29 cellular contexts compared by ENCODE assay signal in genomic region chr4:13432453-13432852, GRCh38. TPM values are rescaled to one million over a fixed set of nuclear protein-coding genes. Genes with fewer than 3 reads are reported as not detected.
A peak's percentile ranks its signal among the peaks of the same experiment; 100 is the strongest.
DNase-seq lines count a peak whose midpoint lies in the region; ATAC-seq and TF ChIP-seq lines count a peak whose summit lies in the region.
"Had no signal": no experiment of that assay in that cellular context is flagged by ENCODE, and none has a peak within 500 bp of the region (broad histone marks: within the 10 kb centered on the region; RNA-seq: fewer than 3 reads in every experiment).

No MANE protein-coding gene starts in this region.

- H3K9me3 Mint-ChIP-seq in WTC11 (peaks cover 16% of the 10 kb centered on the region), progenitor cell of endocrine pancreas (ENCODE audit: low read depth) (peaks cover 32% of the 10 kb centered on the region)

- DNase-seq in EH (ENCODE audit: low read depth) (peak; percentile 24), WTC11 (ENCODE audit: low spot score) (no peak), foreskin melanocyte (peak; percentile 43), progenitor cell of endocrine pancreas (ENCODE audit: low spot score, unreplicated experiment) (no peak), thyroid gland (no peak), AG08395 (ENCODE audit: low spot score) (no peak)
- DNase-seq: activated CD4-positive, alpha-beta memory T cell treated with anti-CD3 and anti-CD28 coated beads for 36 hours; activated CD4-positive, alpha-beta T cell treated with anti-CD3 and anti-CD28 coated beads for 1 hour; activated CD8-positive, alpha-beta memory T cell treated with anti-CD3 and anti-CD28 coated beads, Interleukin-2, amount 50 U/mL, for 4 hours; activated naive CD4-positive, alpha-beta T cell treated with Interleukin-2 at 50 U/mL for 16 hours; BE2C; DMS153; lower lobe of right lung; NCI-H446; NCI-H774; pancreas; Peyer's patch; right cardiac atrium; SHP77; stimulated activated CD8-positive, alpha-beta memory T cell treated with anti-CD3 and anti-CD28 coated beads, Interleukin-4, amount 100 ng/mL, for 48 hours; uterus had no signal

- H3K27me3 Mint-ChIP-seq in WTC11 (ENCODE audit: low read depth) (no peaks in the 10 kb centered on the region), progenitor cell of endocrine pancreas (no peaks in the 10 kb centered on the region)
- H3K27me3 Mint-ChIP-seq: activated CD4-positive, alpha-beta memory T cell treated with anti-CD3 and anti-CD28 coated beads for 36 hours; stimulated activated naive CD8-positive, alpha-beta T cell treated with anti-CD3 and anti-CD28 coated beads, Interleukin-15, Interleukin-2, amounts not matched to agents 100 ng/mL and 50 ng/mL, for 24 hours had no signal

- POLR2A ChIA-PET in WTC11 (lab: Charles Lee), result no interaction called here

- H3K9me3 ChIP-seq in thyroid gland, result no peaks in the 10 kb centered on the region
- H3K9me3 ChIP-seq: BE2C, Peyer's patch, thoracic aorta had no signal

- no peak overlapping the region for H3K27ac ChIP-seq in thyroid gland
- H3K27ac ChIP-seq: breast epithelium, gastroesophageal sphincter, lower lobe of right lung, pancreas, Peyer's patch, thoracic aorta, uterus had no signal

- WGBS in thyroid gland, 2 donors, result 75 to 77% methylated on average over 1 of the region's 1 CpG

- no peaks in the 10 kb centered on the region for H3K27me3 ChIP-seq in thyroid gland
- H3K27me3 ChIP-seq: BE2C, breast epithelium, gastroesophageal sphincter, pancreas, Peyer's patch, uterus had no signal

- H3K4me3 Mint-ChIP-seq in WTC11 (no peak overlapping the region), progenitor cell of endocrine pancreas (ENCODE audit: low read depth) (no peak overlapping the region)
- H3K4me3 Mint-ChIP-seq: activated CD4-positive, alpha-beta memory T cell treated with anti-CD3 and anti-CD28 coated beads for 36 hours; nephron; stimulated activated naive CD8-positive, alpha-beta T cell treated with anti-CD3 and anti-CD28 coated beads, Interleukin-15, Interleukin-2, amounts not matched to agents 100 ng/mL and 50 ng/mL, for 24 hours had no signal

- peak overlapping the region; percentile 35 for H3K27ac Mint-ChIP-seq in WTC11
- peak overlapping the region; percentile 16 for H3K27ac Mint-ChIP-seq in progenitor cell of endocrine pancreas
- H3K27ac Mint-ChIP-seq: activated CD4-positive, alpha-beta memory T cell treated with anti-CD3 and anti-CD28 coated beads for 36 hours; nephron; stimulated activated naive CD8-positive, alpha-beta T cell treated with anti-CD3 and anti-CD28 coated beads, Interleukin-15, Interleukin-2, amounts not matched to agents 100 ng/mL and 50 ng/mL, for 24 hours had no signal

- CTCF ChIA-PET in WTC11 (lab: Charles Lee), result interaction anchor here (0.6 to 2.5 kb wide), 12 partner anchors 10 to 580 kb away, joined by 3 to 19 read pairs (median 10); partner anchors contain the start of genes NKX3-2 and RAB28

- peaks cover 14% of the 10 kb centered on the region for H3K36me3 Mint-ChIP-seq in WTC11
- H3K36me3 Mint-ChIP-seq in progenitor cell of endocrine pancreas (ENCODE audit: insufficient read depth), result peaks cover 35% of the 10 kb centered on the region

- H3K36me3 ChIP-seq in thyroid gland, result no peaks in the 10 kb centered on the region
- H3K36me3 ChIP-seq: BE2C, breast epithelium, gastroesophageal sphincter, HAP-1, lower lobe of right lung, pancreas, Peyer's patch, thoracic aorta, uterus had no signal

- TF ChIP-seq CTCF in WTC11 (IDR thresholded peaks at IDR 0.05) (no peak), progenitor cell of endocrine pancreas (IDR thresholded peaks at IDR 0.05; ENCODE audit: unreplicated experiment) (no peak), thyroid gland (IDR thresholded peaks at IDR 0.05) (no peak)

- ATAC-seq in WTC11 (no peak), GM21825 (IDR thresholded peaks at IDR 0.05; ENCODE audit: unreplicated experiment) (no peak), GM21390 (IDR thresholded peaks at IDR 0.05; ENCODE audit: unreplicated experiment) (no peak)
- ATAC-seq: gastroesophageal sphincter, lower lobe of right lung, pancreas, right cardiac atrium had no signal

- H3K4me1 ChIP-seq in thyroid gland, result no peaks in the 10 kb centered on the region
- H3K4me1 ChIP-seq: BE2C, breast epithelium, lower lobe of right lung, Peyer's patch, uterus had no signal

- intact Hi-C loops in thyroid gland (cut with DNase I), result no loop called here

- peaks cover 34% of the 10 kb centered on the region for H3K4me1 Mint-ChIP-seq in WTC11
- H3K4me1 Mint-ChIP-seq in progenitor cell of endocrine pancreas (ENCODE audit: low read depth), result peaks cover 30% of the 10 kb centered on the region

- H3K4me3 ChIP-seq in thyroid gland (replicated peaks in 1 of 3), result no peak overlapping the region
- H3K4me3 ChIP-seq: breast epithelium, gastroesophageal sphincter, HAP-1, lower lobe of right lung, pancreas, Peyer's patch, thoracic aorta, uterus had no signal

- TF ChIP-seq POLR2A in thyroid gland (IDR thresholded peaks at IDR 0.05), result no peak

TF ChIP-seq in WTC11, 78 proteins besides CTCF, POLR2A, EP300 and RAD21:
- TF ChIP-seq ZNF317 (CRISPR knock-in tag; IDR thresholded peaks at IDR 0.05; ENCODE audit: borderline replicate concordance, low read depth) (no peak), NR2C2 (CRISPR knock-in tag; IDR thresholded peaks at IDR 0.05) (no peak), PRDM15 (CRISPR knock-in tag; IDR thresholded peaks at IDR 0.05) (no peak), ZNF416 (CRISPR knock-in tag; IDR thresholded peaks at IDR 0.05) (no peak)
- TF ChIP-seq, protein P1, sequence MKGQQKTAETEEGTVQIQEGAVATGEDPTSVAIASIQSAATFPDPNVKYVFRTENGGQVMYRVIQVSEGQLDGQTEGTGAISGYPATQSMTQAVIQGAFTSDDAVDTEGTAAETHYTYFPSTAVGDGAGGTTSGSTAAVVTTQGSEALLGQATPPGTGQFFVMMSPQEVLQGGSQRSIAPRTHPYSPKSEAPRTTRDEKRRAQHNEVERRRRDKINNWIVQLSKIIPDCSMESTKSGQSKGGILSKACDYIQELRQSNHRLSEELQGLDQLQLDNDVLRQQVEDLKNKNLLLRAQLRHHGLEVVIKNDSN (CRISPR knock-in tag; IDR thresholded peaks at IDR 0.05), result no peak

RNA-seq across cellular contexts. Expression of gene RAB28, which starts 51.7 kb away (rescaled TPM):
- total RNA-seq in WTC11 (2021) (17.1 to 18.4 TPM (median 17.4 TPM) in 3 replicates), progenitor cell of endocrine pancreas (26.9 and 28.3 TPM in 2 replicates), thyroid gland (10 to 100 TPM; 25.1 to 30.0 (median 25.4) TPM)

Comparison
In these comparisons a context has a peak if more than half of its experiments do, and no peak if none do; other contexts are left out.
1. DNase-seq: peak in EH (single experiment) and foreskin melanocyte (single experiment); none in WTC11 (single experiment), progenitor cell of endocrine pancreas (single experiment), thyroid gland (0 of 2) and AG08395 (single experiment).